Comparison of ENCODE assay signal across 1 cellular context in genomic region chr11:65425971-65426838, GRCh38.
TF ChIP-seq lines count a peak whose summit lies in the region.

No MANE protein-coding gene starts in this region.

TF ChIP-seq in GM12878, 131 proteins besides CTCF, POLR2A, EP300 and RAD21 (continued from another document):
- TF ChIP-seq CEBPZ (IDR thresholded peaks at IDR 0.05; ENCODE audit: low read depth, low read length) (no peak), CBX3 (IDR thresholded peaks at IDR 0.05; ENCODE audit: borderline replicate concordance, low read depth) (no peak), HDGF (IDR thresholded peaks at IDR 0.05) (no peak), TAF1 (IDR thresholded peaks at IDR 0.05; ENCODE audit: borderline replicate concordance, low read depth, low read length) (no peak; the same call in 1 of the 2 replicates), BHLHE40 (IDR thresholded peaks at IDR 0.05; ENCODE audit: borderline replicate concordance in 1 of 2, low read depth in 2 of 2, low read length in 1 of 2) (peak; percentile 72 to 80; a peak in 3 of 4 replicates), MTA3 (IDR thresholded peaks at IDR 0.05; ENCODE audit: borderline replicate concordance, low read length) (no peak), MXI1 (IDR thresholded peaks at IDR 0.05; ENCODE audit: low read depth, low read length) (peak; percentile 79; the same call in 1 of the 2 replicates), CHD2 (IDR thresholded peaks at IDR 0.05; ENCODE audit: borderline replicate concordance, low read depth, low read length) (no peak; the same call in 1 of the 2 replicates), SIN3A (IDR thresholded peaks at IDR 0.05; ENCODE audit: low read depth, low read length) (no peak), ZNF207 (IDR thresholded peaks at IDR 0.05; ENCODE audit: borderline replicate concordance) (peak; percentile 43; the same call in 1 of the 2 replicates), SUZ12 (IDR thresholded peaks at IDR 0.05; ENCODE audit: unreplicated experiment) (no peak), RBBP5 (conservative IDR thresholded peaks at IDR 0.05) (no peak), TCF7 (IDR thresholded peaks at IDR 0.05; ENCODE audit: borderline replicate concordance) (no peak), GABPA (IDR thresholded peaks at IDR 0.05; ENCODE audit: low read depth) (no peak), ZSCAN29 (IDR thresholded peaks at IDR 0.05) (0 out of 2 replicates have a peak, but pooled peaks have one; percentile 14), CUX1 (IDR thresholded peaks at IDR 0.05; ENCODE audit: insufficient replicate concordance, low read depth, low read length) (peak; percentile 61), POU2F2 (IDR thresholded peaks at IDR 0.05; ENCODE audit: borderline replicate concordance, low read depth, low read length) (peak; percentile 21; the same call in 2 of the 3 replicates), FOXK2 (IDR thresholded peaks at IDR 0.05) (no peak), ZBTB33 (IDR thresholded peaks at IDR 0.05) (no peak), NFYA (IDR thresholded peaks at IDR 0.05; ENCODE audit: borderline replicate concordance, low read depth, low read length) (no peak), MAX (IDR thresholded peaks at IDR 0.05; ENCODE audit: low read depth, low read length) (no peak), NFXL1 (IDR thresholded peaks at IDR 0.05; ENCODE audit: borderline replicate concordance) (no peak), YY1 (IDR thresholded peaks at IDR 0.05; ENCODE audit: low read depth, low read length) (0 out of 2 replicates have a peak, but pooled peaks have one; percentile 17), MTA2 (IDR thresholded peaks at IDR 0.05; ENCODE audit: low read depth) (peak; percentile 79; the same call in 1 of the 2 replicates), SMAD5 (IDR thresholded peaks at IDR 0.05; ENCODE audit: low read depth) (peak; percentile 96; the same call in 1 of the 2 replicates), RCOR1 (conservative IDR thresholded peaks at IDR 0.05; ENCODE audit: low read depth, low read length) (no peak), ZBTB40 (IDR thresholded peaks at IDR 0.05; ENCODE audit: borderline replicate concordance) (peak; percentile 88), MYB (IDR thresholded peaks at IDR 0.05; ENCODE audit: borderline replicate concordance, low read depth, low read length) (0 out of 2 replicates have a peak, but pooled peaks have one; percentile 67), ZNF274 (IDR thresholded peaks at IDR 0.05; ENCODE audit: insufficient read depth, insufficient read length) (no peak), RB1 (IDR thresholded peaks at IDR 0.05; ENCODE audit: borderline replicate concordance) (no peak), CREM (IDR thresholded peaks at IDR 0.05; ENCODE audit: low read depth) (peak; percentile 78), YBX1 (IDR thresholded peaks at IDR 0.05) (no peak), GATAD2B (conservative IDR thresholded peaks at IDR 0.05; ENCODE audit: low read depth) (no peak), ATF7 (IDR thresholded peaks at IDR 0.05; ENCODE audit: low read depth) (peak; percentile 99), RELB (IDR thresholded peaks at IDR 0.05; ENCODE audit: low read depth) (no peak; the same call in 1 of the 2 replicates), RAD51 (IDR thresholded peaks at IDR 0.05) (no peak; the same call in 1 of the 2 replicates), NBN (IDR thresholded peaks at IDR 0.05) (peak; percentile 87), NR2C2 (IDR thresholded peaks at IDR 0.05; ENCODE audit: borderline replicate concordance, control insufficient read depth, insufficient read length, low read depth) (no peak), TBL1XR1 (IDR thresholded peaks at IDR 0.05; ENCODE audit: low read depth, low read length) (peak; percentile 37; the same call in 1 of the 2 replicates), FOS (IDR thresholded peaks at IDR 0.05; ENCODE audit: borderline replicate concordance, extremely low read depth, insufficient read length) (no peak), SMAD1 (IDR thresholded peaks at IDR 0.05; ENCODE audit: low read depth, partially characterized antibody) (peak; percentile 84), ZZZ3 (IDR thresholded peaks at IDR 0.05; ENCODE audit: control insufficient read depth, insufficient read length, low read depth) (no peak), HDAC6 (IDR thresholded peaks at IDR 0.05; ENCODE audit: unreplicated experiment) (no peak), KLF5 (IDR thresholded peaks at IDR 0.05; ENCODE audit: partially characterized antibody) (peak; percentile 23), EGR1 (IDR thresholded peaks at IDR 0.05; ENCODE audit: borderline replicate concordance in 1 of 2, low read depth in 2 of 2, low read length in 2 of 2) (no peak), POLR2AphosphoS2 (IDR thresholded peaks at IDR 0.05; ENCODE audit: low read depth, low read length) (peak; percentile 91)
TF ChIP-seq in GM12878: peak in this region for 39.
